Comparison of ENCODE assay signal across 14 cellular contexts in the genomic region with DNA sequence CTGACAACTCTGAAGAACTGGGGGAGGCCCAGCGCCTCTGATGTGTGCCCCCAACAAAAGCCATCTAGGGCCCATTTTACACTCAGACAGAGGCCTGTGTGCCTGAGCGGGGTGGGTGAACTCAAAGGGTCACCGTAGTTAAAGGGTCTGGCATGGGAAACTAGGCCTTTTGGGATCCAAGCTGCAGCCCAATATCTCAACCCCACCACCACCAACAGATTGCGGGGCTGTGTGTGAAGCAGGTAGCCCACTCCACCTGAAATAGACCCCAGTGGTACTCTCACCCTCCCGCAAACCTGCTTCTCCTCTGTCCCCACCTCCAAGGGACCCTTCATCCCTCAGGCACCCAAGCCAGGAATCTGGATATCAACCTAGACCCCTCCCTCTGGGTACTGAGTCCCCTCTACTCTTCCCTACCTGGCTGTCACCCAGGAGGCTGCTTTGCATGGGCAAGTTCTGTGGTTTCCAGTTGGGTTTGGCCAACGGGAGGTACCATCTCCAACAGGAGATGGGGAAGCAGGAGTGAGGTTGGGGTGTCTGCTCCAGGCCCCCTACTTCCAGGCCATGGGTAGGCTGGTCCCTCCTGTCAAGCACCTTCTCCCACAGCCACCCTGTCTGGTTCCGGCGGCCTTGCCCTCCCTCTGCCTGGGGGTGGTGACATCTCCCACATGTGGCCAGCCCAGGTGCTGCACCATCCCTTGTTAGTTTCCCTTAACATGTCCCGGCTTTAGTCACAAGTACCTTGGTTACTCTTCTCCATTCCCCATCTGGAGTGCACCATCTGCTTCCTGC. TPM values are rescaled to one million over a fixed set of nuclear protein-coding genes. Genes with fewer than 3 reads are reported as not detected.
DNase-seq lines count a peak whose midpoint lies in the region; ATAC-seq and TF ChIP-seq lines count a peak whose summit lies in the region.
"Had no signal": no experiment of that assay in that cellular context is flagged by ENCODE, and none has a peak within 500 bp of the region (broad histone marks: within the 10 kb centered on the region; RNA-seq: fewer than 3 reads in every experiment).

No MANE protein-coding gene starts in this region.

- ATAC-seq in sciatic nerve: no peak
- ATAC-seq in HG03469 (IDR thresholded peaks at IDR 0.05; ENCODE audit: unreplicated experiment): no peak
- ATAC-seq in HG02973 (IDR thresholded peaks at IDR 0.05; ENCODE audit: unreplicated experiment): no peak
- ATAC-seq: activated naive CD4-positive, alpha-beta T cell treated with anti-CD3 and anti-CD28 coated beads, Interleukin-2, amount 50 U/mL, for 72 hours; naive thymus-derived CD4-positive, alpha-beta T cell had no signal

- WGBS in esophagus squamous epithelium, 2 donors: 77 to 79% methylated on average over 5 to 6 of the region's 9 CpGs

- H3K27me3 ChIP-seq in colonic mucosa (no peaks in the 10 kb centered on the region), esophagus squamous epithelium (peaks cover 0 to 6% (median 0%) of the 10 kb centered on the region in 4 donors)

- TF ChIP-seq CTCF in colonic mucosa (IDR thresholded peaks at IDR 0.05) (no peak), esophagus squamous epithelium (IDR thresholded peaks at IDR 0.05) (no peak)

- H3K9ac ChIP-seq in colonic mucosa (ENCODE audit: low read depth in 2 of 2, low read length in 2 of 2): no peak overlapping the region

- no peaks in the 10 kb centered on the region for H3K36me3 ChIP-seq in colonic mucosa
- no peaks in the 10 kb centered on the region for H3K36me3 ChIP-seq in esophagus squamous epithelium

- intact Hi-C loops in colonic mucosa (cut with DNase I) (no loop called here), sciatic nerve (cut with DNase I) (no loop called here), esophagus squamous epithelium (cut with DNase I) (no loop called here)

- H3K4me3 ChIP-seq in colonic mucosa: no peak overlapping the region
- H3K4me3 ChIP-seq in esophagus squamous epithelium: no peak overlapping the region
- H3K4me3 ChIP-seq: SK-N-MC had no signal

- TF ChIP-seq POLR2A in esophagus squamous epithelium (IDR thresholded peaks at IDR 0.05): no peak

- H3K9me3 ChIP-seq in colonic mucosa: no peaks in the 10 kb centered on the region
- H3K9me3 ChIP-seq in esophagus squamous epithelium: peaks cover 0 to 5% (median 0%) of the 10 kb centered on the region in 3 donors

- H3K27ac ChIP-seq in colonic mucosa: no peak overlapping the region
- no peak overlapping the region for H3K27ac ChIP-seq in esophagus squamous epithelium
- H3K27ac ChIP-seq: SK-N-MC had no signal

- DNase-seq in NCI-H146 (lab: John Stamatoyannopoulos, UW) (peak; percentile 14), NCI-H146 treated with DMSO at 0.1 percent for 48 hours (lab: John Stamatoyannopoulos, UW; ENCODE audit: unreplicated experiment) (no peak), NCI-H2171 (lab: John Stamatoyannopoulos, UW) (peak; percentile 70), colonic mucosa (peak; percentile 14), sciatic nerve (ENCODE audit: low spot score) (peak; percentile 36), esophagus squamous epithelium (lab: John Stamatoyannopoulos, UW) (no peak)
- DNase-seq: 8988T; activated CD4-positive, alpha-beta T cell treated with anti-CD3 and anti-CD28 coated beads, Interleukin-2, amount 10 ng/mL, durations not matched to agents 24 days and 14 days; COR-L47 had no signal

- H3K4me1 ChIP-seq in colonic mucosa (no peaks in the 10 kb centered on the region), esophagus squamous epithelium (no peaks in the 10 kb centered on the region)

RNA-seq across cellular contexts. Expression of gene LRP8, which starts 35.2 kb away (rescaled TPM):
- total RNA-seq in colonic mucosa (10 to 100 TPM in 1 of 2 donors, 1 to 10 TPM in 1; 4.7 to 15.3 TPM), sciatic nerve (2.4 TPM), esophagus squamous epithelium (10 to 100 TPM; 15.3 to 39.6 (median 18.8) TPM)

Comparison
In these comparisons a context has a peak if more than half of its experiments do, and no peak if none do; other contexts are left out.
1. DNase-seq: peak in NCI-H146 (single experiment), NCI-H2171 (single experiment), colonic mucosa (single experiment) and sciatic nerve (single experiment); none in NCI-H146 treated with DMSO at 0.1 percent for 48 hours (single experiment) and esophagus squamous epithelium (single experiment).